ENCODE assay signal across 9 cellular contexts in the genomic region with DNA sequence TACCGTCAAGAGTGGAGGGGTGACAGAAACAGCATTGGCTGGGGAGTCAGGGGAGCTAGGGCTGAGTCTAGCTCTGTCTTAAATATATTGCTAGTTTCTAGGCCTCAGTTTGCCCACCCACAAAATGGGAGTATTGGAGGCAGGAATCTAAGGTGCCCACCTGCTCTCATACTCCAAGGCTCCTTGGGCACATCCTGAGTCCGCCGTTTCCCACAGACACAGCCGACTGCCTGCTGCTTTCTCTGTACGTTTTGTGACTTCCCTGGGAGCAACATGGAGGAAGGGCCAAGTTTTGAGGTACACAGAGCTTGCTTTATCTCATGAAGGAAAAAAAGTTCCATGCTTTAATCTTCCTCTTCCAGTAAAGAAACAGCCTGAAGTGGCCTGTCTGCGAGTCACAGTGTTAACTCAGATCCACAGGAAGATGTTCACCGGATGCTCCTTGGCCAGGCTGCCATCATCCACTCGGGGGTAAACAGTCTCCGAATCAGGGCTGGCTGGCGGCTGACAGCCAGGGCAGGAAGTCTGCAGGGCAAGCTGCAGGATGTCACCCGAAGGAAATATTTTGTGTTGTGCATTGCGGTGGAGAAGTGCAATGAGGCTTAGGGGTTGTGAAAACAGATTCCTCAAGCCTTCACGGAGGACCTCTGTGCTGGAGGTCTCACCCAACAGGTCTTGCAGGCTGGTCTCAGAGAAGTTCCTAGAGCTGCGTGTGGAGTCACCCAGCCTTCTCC. TPM values are rescaled to one million over a fixed set of nuclear protein-coding genes. Genes with fewer than 3 reads are reported as not detected.
DNase-seq lines count a peak whose midpoint lies in the region; ATAC-seq and TF ChIP-seq lines count a peak whose summit lies in the region.
"Had no signal": no experiment of that assay in that cellular context is flagged by ENCODE, and none has a peak within 500 bp of the region (broad histone marks: within the 10 kb centered on the region; RNA-seq: fewer than 3 reads in every experiment).

No MANE protein-coding gene starts in this region.

- H3K9me3 ChIP-seq in right atrium auricular region (no peaks in the 10 kb centered on the region), transverse colon (no peaks in the 10 kb centered on the region)
- H3K9me3 ChIP-seq: heart left ventricle had no signal

- peak overlapping the region; percentile 85 for H3K27ac Mint-ChIP-seq in activated T-helper 2 cell treated with anti-CD3 and anti-CD28 coated beads, Interferon-gamma antibody, Interleukin-2, Interleukin-4, amounts not matched to agents 10 μg/mL and 5 μg/mL and 100 μg/mL, durations not matched to agents 14 hours and 24 hours and 36 hours

- in situ Hi-C loops in transverse colon (cut with MboI; ENCODE audit: low pct_ligation_motif_present in 1 of 4, low pct_unique_long_range_greater_than_20kb in 1 of 4, low sequenced_read_pairs in 3 of 4): loop anchor here in 1 of 4 donors (25.0 kb wide), 1 partner anchor 187 kb away; no protein-coding TSS in a partner anchor

- no peaks in the 10 kb centered on the region for H3K9me3 Mint-ChIP-seq in activated T-helper 2 cell treated with anti-CD3 and anti-CD28 coated beads, Interferon-gamma antibody, Interleukin-2, Interleukin-4, amounts not matched to agents 10 μg/mL and 5 μg/mL and 100 μg/mL, durations not matched to agents 14 hours and 24 hours and 36 hours

- TF ChIP-seq CTCF in right atrium auricular region (IDR thresholded peaks at IDR 0.05) (no peak), transverse colon (IDR thresholded peaks at IDR 0.05) (no peak)

- peaks cover 20% of the 10 kb centered on the region for H3K4me1 Mint-ChIP-seq in activated T-helper 2 cell treated with anti-CD3 and anti-CD28 coated beads, Interferon-gamma antibody, Interleukin-2, Interleukin-4, amounts not matched to agents 10 μg/mL and 5 μg/mL and 100 μg/mL, durations not matched to agents 14 hours and 24 hours and 36 hours (ENCODE audit: low read depth)

- no peak overlapping the region for H3K4me3 ChIP-seq in right atrium auricular region
- no peak overlapping the region for H3K4me3 ChIP-seq in transverse colon
- H3K4me3 ChIP-seq: heart left ventricle had no signal

- TF ChIP-seq EP300 in transverse colon (IDR thresholded peaks at IDR 0.05; ENCODE audit: low read depth): no peak

- H3K4me3 Mint-ChIP-seq in activated T-helper 2 cell treated with anti-CD3 and anti-CD28 coated beads, Interferon-gamma antibody, Interleukin-2, Interleukin-4, amounts not matched to agents 10 μg/mL and 5 μg/mL and 100 μg/mL, durations not matched to agents 14 hours and 24 hours and 36 hours (ENCODE audit: low read depth): peak overlapping the region; percentile 13

- intact Hi-C loops in Right ventricle myocardium inferior (cut with DNase I) (no loop called here), transverse colon (cut with DNase I; ENCODE audit: low total_unique reads) (no loop called here)
- intact Hi-C loops in activated T-helper 2 cell treated with anti-CD3 and anti-CD28 coated beads, Interferon-gamma antibody, Interleukin-2, Interleukin-4, amounts not matched to agents 10 μg/mL and 5 μg/mL and 100 μg/mL, durations not matched to agents 14 hours and 24 hours and 36 hours (cut with micrococcal nuclease): no loop called here

- ATAC-seq in Right ventricle myocardium inferior (no peak), GM21381 (IDR thresholded peaks at IDR 0.05; ENCODE audit: unreplicated experiment) (no peak)
- ATAC-seq: heart left ventricle had no signal

- no peak for TF ChIP-seq POLR2A in transverse colon (IDR thresholded peaks at IDR 0.05)

- H3K4me1 ChIP-seq in right atrium auricular region (peaks cover 0 to 52% of the 10 kb centered on the region in 2 donors), transverse colon (peaks cover 35 to 55% (median 49%) of the 10 kb centered on the region in 4 donors)

- H3K27ac ChIP-seq in right atrium auricular region (no peak overlapping the region), transverse colon (peak overlapping the region; percentile 21 to 64 (median 53))

- H3K36me3 ChIP-seq in right atrium auricular region (no peaks in the 10 kb centered on the region), transverse colon (no peaks in the 10 kb centered on the region)
- H3K36me3 ChIP-seq: heart left ventricle had no signal

- no peaks in the 10 kb centered on the region for H3K27me3 Mint-ChIP-seq in activated T-helper 2 cell treated with anti-CD3 and anti-CD28 coated beads, Interferon-gamma antibody, Interleukin-2, Interleukin-4, amounts not matched to agents 10 μg/mL and 5 μg/mL and 100 μg/mL, durations not matched to agents 14 hours and 24 hours and 36 hours (ENCODE audit: low read depth)

- WGBS in transverse colon (ENCODE audit: low coverage in 1 of 2), 2 donors: 50% methylated on average over 14 of the region's 14 CpGs; no CpG with 5 or more reads in 1 of the 2 donors

- DNase-seq in Right ventricle myocardium inferior (ENCODE audit: missing footprints) (peak; percentile 55), right atrium auricular region (ENCODE audit: low spot score) (no peak), islet precursor cell (peak; percentile 73), transverse colon (no peak), 8988T (no peak), DMS153 treated with DMSO at 0.1 percent for 48 hours (lab: John Stamatoyannopoulos, UW; ENCODE audit: unreplicated experiment) (no peak)
- DNase-seq in activated T-helper 2 cell treated with anti-CD3 and anti-CD28 coated beads, Interferon-gamma antibody, Interleukin-2, Interleukin-4, amounts not matched to agents 10 μg/mL and 5 μg/mL and 100 μg/mL, durations not matched to agents 14 hours and 24 hours and 36 hours (ENCODE audit: low spot score): no peak

- H3K36me3 Mint-ChIP-seq in activated T-helper 2 cell treated with anti-CD3 and anti-CD28 coated beads, Interferon-gamma antibody, Interleukin-2, Interleukin-4, amounts not matched to agents 10 μg/mL and 5 μg/mL and 100 μg/mL, durations not matched to agents 14 hours and 24 hours and 36 hours (ENCODE audit: low read depth): no peaks in the 10 kb centered on the region

- H3K27me3 ChIP-seq in right atrium auricular region (no peaks in the 10 kb centered on the region), transverse colon (no peaks in the 10 kb centered on the region)
- H3K27me3 ChIP-seq: heart left ventricle had no signal

RNA-seq across cellular contexts. Expression of a gene that starts 11.1 kb away (rescaled TPM):
- total RNA-seq in Right ventricle myocardium inferior (71.6 TPM), right atrium auricular region (10 to 100 TPM; 46.0 to 59.8 TPM), transverse colon (10 to 100 TPM; 13.7 to 72.2 (median 63.5) TPM)
- 57.1 and 62.8 TPM in 2 replicates for total RNA-seq in activated T-helper 2 cell treated with anti-CD3 and anti-CD28 coated beads, Interferon-gamma antibody, Interleukin-2, Interleukin-4, amounts not matched to agents 10 μg/mL and 5 μg/mL and 100 μg/mL, durations not matched to agents 14 hours and 24 hours and 36 hours

RNA-seq across cellular contexts. Expression of a gene that starts 13.3 kb away (rescaled TPM):
- 14.6 TPM for total RNA-seq in Right ventricle myocardium inferior
- total RNA-seq in right atrium auricular region: 10 to 100 TPM; 11.5 to 15.4 TPM
- total RNA-seq in activated T-helper 2 cell treated with anti-CD3 and anti-CD28 coated beads, Interferon-gamma antibody, Interleukin-2, Interleukin-4, amounts not matched to agents 10 μg/mL and 5 μg/mL and 100 μg/mL, durations not matched to agents 14 hours and 24 hours and 36 hours: 34.8 and 38.3 TPM in 2 replicates
- 100 to 1,000 TPM in 1 of 4 donors, 10 to 100 TPM in 3; 31.2 to 111 (median 41.8) TPM for total RNA-seq in transverse colon

Comparison
In these comparisons a context has a peak if more than half of its experiments do, and no peak if none do; other contexts are left out.
1. DNase-seq: peak in Right ventricle myocardium inferior (single experiment) and islet precursor cell (single experiment); none in right atrium auricular region (single experiment), activated T-helper 2 cell treated with anti-CD3 and anti-CD28 coated beads, Interferon-gamma antibody, Interleukin-2, Interleukin-4, amounts not matched to agents 10 μg/mL and 5 μg/mL and 100 μg/mL, durations not matched to agents 14 hours and 24 hours and 36 hours (single experiment), transverse colon (single experiment), 8988T (single experiment) and DMS153 treated with DMSO at 0.1 percent for 48 hours (single experiment).
2. H3K27ac ChIP-seq: peak in transverse colon (4 of 4); none in right atrium auricular region (0 of 2).